ENCODE assay signal across 16 cellular contexts in genomic region chr11:30911247-30911646, GRCh38.
A peak's percentile ranks its signal among the peaks of the same experiment; 100 is the strongest.
DNase-seq lines count a peak whose midpoint lies in the region; ATAC-seq lines count a peak whose summit lies in the region.
"Had no signal": no experiment of that assay in that cellular context is flagged by ENCODE, and none has a peak within 500 bp of the region (broad histone marks: within the 10 kb centered on the region; RNA-seq: fewer than 3 reads in every experiment).

No MANE protein-coding gene starts in this region.

- H3K23ac ChIP-seq in mesendoderm (ENCODE audit: low read length), result no peak overlapping the region

- no peaks in the 10 kb centered on the region for H3K27me3 ChIP-seq in mesendoderm (ENCODE audit: insufficient read depth, low read length, poor library complexity)
- H3K27me3 ChIP-seq: BLaER1 had no signal

- H3K4me2 ChIP-seq in mesendoderm (ENCODE audit: low read length), result no peak overlapping the region
- H3K4me2 ChIP-seq: BLaER1 had no signal

- no peak overlapping the region for H3K4me3 ChIP-seq in mesendoderm (ENCODE audit: low read length)
- H3K4me3 ChIP-seq: BLaER1, GM23248 had no signal

- no peak overlapping the region for H3K56ac ChIP-seq in mesendoderm (ENCODE audit: low read length)

- peak; percentile 20 for ATAC-seq in stimulated activated naive CD8-positive, alpha-beta T cell treated with anti-CD3 and anti-CD28 coated beads, Interleukin-15, amount 100 ng/mL, for 72 hours
- ATAC-seq in stimulated activated naive CD8-positive, alpha-beta T cell treated with anti-CD3 and anti-CD28 coated beads, Interleukin-15, Interleukin-2, amounts not matched to agents 100 U/mL and 50 U/mL, for 24 hours, result no peak
- ATAC-seq in HG03442 (IDR thresholded peaks at IDR 0.05; ENCODE audit: unreplicated experiment), result no peak
- ATAC-seq in GM18502 (IDR thresholded peaks at IDR 0.05; ENCODE audit: poor library complexity, unreplicated experiment), result no peak
- ATAC-seq: HCT116 had no signal

- no peaks in the 10 kb centered on the region for H3K36me3 ChIP-seq in mesendoderm (ENCODE audit: control insufficient read depth, insufficient read depth, low read length)
- H3K36me3 ChIP-seq: BLaER1 had no signal

- H3K79me2 ChIP-seq in mesendoderm (ENCODE audit: control insufficient read depth, insufficient read depth, low read length), result no peaks in the 10 kb centered on the region

- H4K5ac ChIP-seq in mesendoderm (ENCODE audit: low read length), result no peak overlapping the region

- H3K79me1 ChIP-seq in mesendoderm (ENCODE audit: low read length), result no peaks in the 10 kb centered on the region

- peaks cover 17% of the 10 kb centered on the region for H3K27me3 Mint-ChIP-seq in stimulated activated naive CD8-positive, alpha-beta T cell treated with anti-CD3 and anti-CD28 coated beads, Interleukin-15, amount 100 ng/mL, for 72 hours
- H3K27me3 Mint-ChIP-seq: CD8-positive, alpha-beta memory T cell had no signal

- no peak overlapping the region for H4K8ac ChIP-seq in mesendoderm (ENCODE audit: low read depth, low read length)

- H3K27ac Mint-ChIP-seq in stimulated activated naive CD8-positive, alpha-beta T cell treated with anti-CD3 and anti-CD28 coated beads, Interleukin-15, amount 100 ng/mL, for 72 hours, result no peak overlapping the region

- no peak overlapping the region for H3K18ac ChIP-seq in mesendoderm (ENCODE audit: low read length)

- no peak overlapping the region for H2BK15ac ChIP-seq in mesendoderm (replicated peaks; ENCODE audit: low read depth)

- H3K9me3 Mint-ChIP-seq in stimulated activated naive CD8-positive, alpha-beta T cell treated with anti-CD3 and anti-CD28 coated beads, Interleukin-15, amount 100 ng/mL, for 72 hours, result no peaks in the 10 kb centered on the region

- H2BK5ac ChIP-seq in mesendoderm (ENCODE audit: low read length), result no peak overlapping the region

- H3K4ac ChIP-seq in mesendoderm (ENCODE audit: low read depth, low read length), result no peak overlapping the region

- no peak overlapping the region for H3K9ac ChIP-seq in mesendoderm (ENCODE audit: low read length)
- H3K9ac ChIP-seq: BLaER1, GM23248 had no signal

- no peaks in the 10 kb centered on the region for H3K4me1 Mint-ChIP-seq in stimulated activated naive CD8-positive, alpha-beta T cell treated with anti-CD3 and anti-CD28 coated beads, Interleukin-15, amount 100 ng/mL, for 72 hours
- H3K4me1 Mint-ChIP-seq: CD8-positive, alpha-beta memory T cell had no signal

- H3K4me3 Mint-ChIP-seq in stimulated activated naive CD8-positive, alpha-beta T cell treated with anti-CD3 and anti-CD28 coated beads, Interleukin-15, amount 100 ng/mL, for 72 hours, result no peak overlapping the region
- H3K4me3 Mint-ChIP-seq: CD8-positive, alpha-beta memory T cell had no signal

- DNase-seq in DMS53 (lab: John Stamatoyannopoulos, UW), result peak; percentile 2
- DNase-seq in DMS53 treated with DMSO at 0.1 percent for 48 hours (lab: John Stamatoyannopoulos, UW; ENCODE audit: unreplicated experiment), result no peak
- DNase-seq in stimulated activated naive CD8-positive, alpha-beta T cell treated with anti-CD3 and anti-CD28 coated beads, Interleukin-15, amount 100 ng/mL, for 72 hours, result no peak
- DNase-seq in stimulated activated naive CD8-positive, alpha-beta T cell treated with anti-CD3 and anti-CD28 coated beads, Interleukin-15, Interleukin-2, amounts not matched to agents 100 U/mL and 50 U/mL, for 24 hours, result no peak
- peak; percentile 77 for DNase-seq in mesendoderm
- no peak for DNase-seq in activated CD4-positive, alpha-beta T cell treated with anti-CD3 and anti-CD28 coated beads for 4 hours
- DNase-seq: AML-193; Caco-2; CD8-positive, alpha-beta memory T cell; GM23248; IMR-90 had no signal

- H2AK5ac ChIP-seq in mesendoderm (ENCODE audit: low read length), result no peak overlapping the region

- H3K4me1 ChIP-seq in mesendoderm (ENCODE audit: control insufficient read depth, low read depth, low read length), result peaks cover 3% of the 10 kb centered on the region
- H3K4me1 ChIP-seq: BLaER1, Caco-2 had no signal

- H2BK120ac ChIP-seq in mesendoderm (ENCODE audit: low read depth, low read length), result no peak overlapping the region

- H3K27ac ChIP-seq in mesendoderm (ENCODE audit: low read depth, low read length), result no peak overlapping the region
- H3K27ac ChIP-seq: 22Rv1, BLaER1, GM23248 had no signal

Comparison
In these comparisons a context has a peak if more than half of its experiments do, and no peak if none do; other contexts are left out.
1. DNase-seq: peak in DMS53 (single experiment) and mesendoderm (single experiment); none in DMS53 treated with DMSO at 0.1 percent for 48 hours (single experiment), stimulated activated naive CD8-positive, alpha-beta T cell treated with anti-CD3 and anti-CD28 coated beads, Interleukin-15, amount 100 ng/mL, for 72 hours (0 of 2), stimulated activated naive CD8-positive, alpha-beta T cell treated with anti-CD3 and anti-CD28 coated beads, Interleukin-15, Interleukin-2, amounts not matched to agents 100 U/mL and 50 U/mL, for 24 hours (single experiment) and activated CD4-positive, alpha-beta T cell treated with anti-CD3 and anti-CD28 coated beads for 4 hours (0 of 2).